ENCODE assay signal across 17 cellular contexts in genomic region chr20:47561175-47561574, GRCh38. TPM values are rescaled to one million over a fixed set of nuclear protein-coding genes. Genes with fewer than 3 reads are reported as not detected.
DNase-seq lines count a peak whose midpoint lies in the region; ATAC-seq, FAIRE-seq and TF ChIP-seq lines count a peak whose summit lies in the region.
"Had no signal": no experiment of that assay in that cellular context is flagged by ENCODE, and none has a peak within 500 bp of the region (broad histone marks: within the 10 kb centered on the region; RNA-seq: fewer than 3 reads in every experiment).

No MANE protein-coding gene starts in this region.

- H3K4me3 Mint-ChIP-seq in chondrocyte (ENCODE audit: unreplicated experiment): no peak overlapping the region
- H3K4me3 Mint-ChIP-seq: activated CD4-positive, alpha-beta T cell treated with anti-CD3 and anti-CD28 coated beads, Interleukin-2, amount 10 ng/mL, durations not matched to agents 7 days and 5 days; activated T-helper 17 cell treated with anti-CD3 and anti-CD28 coated beads, Interleukin-2, amount 50 U/mL, for 72 hours; central memory CD8-positive, alpha-beta T cell; type B pancreatic cell had no signal

- ATAC-seq in A549 (peak in 1 of 2 experiments; percentile 49; a peak in 3 of 6 replicates), left lobe of liver (peak; percentile 23), GM18873 (IDR thresholded peaks at IDR 0.05; ENCODE audit: low FRiP score, unreplicated experiment) (no peak), GM18909 (IDR thresholded peaks at IDR 0.05; ENCODE audit: poor library complexity, unreplicated experiment) (no peak)
- ATAC-seq: activated T-helper 17 cell treated with anti-CD3 and anti-CD28 coated beads, Interleukin-2, amount 50 U/mL, for 72 hours; Panc1 had no signal

- FAIRE-seq in A549 (lab: Jason Lieb, UNC): no peak

- peak overlapping the region; percentile 31 for H3K4me2 ChIP-seq in A549
- H3K4me2 ChIP-seq: KMS-11 had no signal

- peak overlapping the region; percentile 57 for H3K27ac Mint-ChIP-seq in chondrocyte (ENCODE audit: unreplicated experiment)
- H3K27ac Mint-ChIP-seq: activated CD4-positive, alpha-beta T cell treated with anti-CD3 and anti-CD28 coated beads, Interleukin-2, amount 10 ng/mL, durations not matched to agents 7 days and 5 days; activated T-helper 17 cell treated with anti-CD3 and anti-CD28 coated beads, Interleukin-2, amount 50 U/mL, for 72 hours; type B pancreatic cell had no signal

- no peak overlapping the region for H3K4me3 ChIP-seq in A549

- peak overlapping the region in 1 of 2 experiments; percentile 32; a peak in 2 of 6 replicates for H3K27ac ChIP-seq in A549
- H3K27ac ChIP-seq: KMS-11, parathyroid adenoma had no signal

- WGBS in A549 (ENCODE audit: missing lambda C conversion rate): 54% methylated on average over 3 of the region's 3 CpGs

- no peak for TF ChIP-seq RAD21 in A549 (conservative IDR thresholded peaks at IDR 0.05 in 1 of 2, IDR thresholded peaks at IDR 0.05 in 1 of 2)

- H3K9me3 Mint-ChIP-seq in chondrocyte (ENCODE audit: low read depth): no peaks in the 10 kb centered on the region
- H3K9me3 Mint-ChIP-seq: activated CD4-positive, alpha-beta T cell treated with anti-CD3 and anti-CD28 coated beads, Interleukin-2, amount 10 ng/mL, durations not matched to agents 7 days and 5 days; activated T-helper 17 cell treated with anti-CD3 and anti-CD28 coated beads, Interleukin-2, amount 50 U/mL, for 72 hours; central memory CD8-positive, alpha-beta T cell; type B pancreatic cell had no signal

- DNase-seq in A549 (ENCODE audit: low read depth in 1 of 2, low spot score in 1 of 2) (peak in 1 of 2 experiments; percentile 38), HCEC 1CT (peak; percentile 57), chondrocyte (ENCODE audit: low spot score) (no peak), left lobe of liver (ENCODE audit: low spot score) (no peak), DMS153 treated with DMSO at 0.1 percent for 48 hours (lab: John Stamatoyannopoulos, UW; ENCODE audit: unreplicated experiment) (no peak)
- no peak for DNase-seq in effector CD4-positive, alpha-beta T cell
- DNase-seq: activated CD4-positive, alpha-beta T cell treated with anti-CD3 and anti-CD28 coated beads, Interleukin-2, amount 10 ng/mL, durations not matched to agents 7 days and 5 days; NCI-H1436 treated with DMSO at 0.1 percent for 48 hours; T-helper 1 cell had no signal

- H3K36me3 Mint-ChIP-seq in chondrocyte (ENCODE audit: low read depth): no peaks in the 10 kb centered on the region
- H3K36me3 Mint-ChIP-seq: type B pancreatic cell had no signal

- no peaks in the 10 kb centered on the region for H3K27me3 Mint-ChIP-seq in chondrocyte (ENCODE audit: low read depth)
- H3K27me3 Mint-ChIP-seq: activated CD4-positive, alpha-beta T cell treated with anti-CD3 and anti-CD28 coated beads, Interleukin-2, amount 10 ng/mL, durations not matched to agents 7 days and 5 days; activated T-helper 17 cell treated with anti-CD3 and anti-CD28 coated beads, Interleukin-2, amount 50 U/mL, for 72 hours; central memory CD8-positive, alpha-beta T cell; type B pancreatic cell had no signal

- TF ChIP-seq POLR2A in A549 (IDR thresholded peaks at IDR 0.05; ENCODE audit: low read length): no peak

- TF ChIP-seq EP300 in A549 (IDR thresholded peaks at IDR 0.05): no peak

- peaks cover 84% of the 10 kb centered on the region for H3K4me1 ChIP-seq in A549

- no peaks in the 10 kb centered on the region for H3K9me3 ChIP-seq in A549

- POLR2A ChIA-PET in A549 (lab: Yijun Ruan, JAX): interaction anchor here (0.6 to 1.6 kb wide), 3 partner anchors 8 to 54 kb away, joined by 3 to 9 read pairs (median 3); no protein-coding TSS in a partner anchor

- H3K4me1 Mint-ChIP-seq in chondrocyte (ENCODE audit: low read depth): peaks cover 65% of the 10 kb centered on the region

- TF ChIP-seq CTCF in A549 (IDR thresholded peaks at IDR 0.05) (no peak), chondrocyte (IDR thresholded peaks at IDR 0.05) (no peak)

- CTCF ChIA-PET in A549 (lab: Yijun Ruan, JAX): interaction anchor here (0.6 to 1.7 kb wide), 6 partner anchors 14 to 172 kb away, joined by 3 to 5 read pairs (median 3); no protein-coding TSS in a partner anchor

TF ChIP-seq in A549, 52 proteins besides CTCF, POLR2A, EP300 and RAD21:
- TF ChIP-seq JUN (IDR thresholded peaks at IDR 0.05) (no peak), E2F6 (IDR thresholded peaks at IDR 0.05; ENCODE audit: borderline replicate concordance, low read depth) (no peak), NR3C1 (IDR thresholded peaks at IDR 0.05) (no peak), PBX3 (IDR thresholded peaks at IDR 0.05) (no peak)
TF ChIP-seq in A549: peak in this region for 0.

RNA-seq across cellular contexts. Expression of gene NCOA3, which starts 59.5 kb away (rescaled TPM):
- 135 and 136 TPM in 2 replicates for polyA plus RNA-seq in A549 (2011; rRNA removed)
- polyA plus RNA-seq in A549 (2012; cell fraction: cytosol; rRNA removed): 27.5 and 35.2 TPM in 2 replicates
- 28.3 and 32.1 TPM in 2 replicates for polyA plus RNA-seq in A549 (2012; cell fraction: nucleus; rRNA removed)
- polyA plus RNA-seq in A549 (2017; fragmentation: RNase III; extraction: RNeasy Plus Mini Kit Qiagen cat#74134 plus additional on column Dnase treatment): 35.8 to 43.4 TPM (median 42.9 TPM) in 3 replicates
- polyA minus RNA-seq in A549 (2011; rRNA and poly(A)+ RNA removed): 179 and 198 TPM in 2 replicates
- 38.1 to 56.0 TPM (median 45.2 TPM) in 3 replicates for total RNA-seq in chondrocyte
- total RNA-seq in left lobe of liver: 11.2 TPM
